ENCODE assay signal across 1 cellular context in the genomic region with DNA sequence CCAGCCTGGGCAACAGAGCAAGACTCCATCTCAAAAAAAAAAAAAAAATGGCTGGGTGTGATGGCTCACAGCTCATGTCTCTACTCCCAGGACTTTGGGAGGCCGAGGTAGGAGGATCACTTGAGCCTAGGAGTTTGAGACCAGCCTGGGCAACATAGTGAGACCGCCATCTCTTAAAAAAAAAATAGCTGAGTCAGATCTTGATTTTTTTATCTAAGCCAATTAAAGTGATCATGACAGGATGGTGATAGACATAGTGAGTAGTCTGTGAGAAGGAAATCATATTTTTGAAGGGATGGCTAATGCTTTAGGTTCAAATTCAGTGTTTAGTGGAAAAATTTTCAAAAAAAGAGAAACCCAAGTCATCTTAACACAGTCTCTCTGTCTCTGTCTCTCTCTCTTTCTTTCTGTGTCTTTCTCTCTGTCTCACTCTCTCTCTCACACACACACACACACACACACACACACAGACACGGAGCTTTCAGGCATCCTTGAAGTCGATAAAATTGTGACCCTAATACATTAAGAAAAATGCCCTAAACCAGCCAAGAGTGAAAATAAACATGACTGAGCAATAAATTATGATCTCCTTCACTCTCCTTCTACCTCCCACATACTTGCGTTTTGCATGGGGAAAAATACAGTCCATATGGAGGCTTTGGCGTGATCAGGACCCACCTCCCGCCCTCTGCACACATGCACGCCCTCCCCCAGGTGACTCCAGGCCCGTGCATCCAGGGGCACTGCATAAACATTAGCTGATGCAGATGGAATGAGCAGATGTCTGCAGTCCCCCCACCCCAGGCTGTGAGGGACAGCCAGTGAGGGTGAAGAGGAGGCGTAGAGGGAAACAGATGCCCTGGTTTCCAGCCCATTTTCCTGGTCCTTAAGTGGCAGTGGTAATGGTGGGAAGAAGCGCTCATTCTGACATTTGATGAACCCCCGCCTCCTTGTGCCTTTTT.
TF ChIP-seq lines count a peak whose summit lies in the region.

No MANE protein-coding gene starts in this region.

TF ChIP-seq in A549, 52 proteins besides CTCF, POLR2A, EP300 and RAD21:
- TF ChIP-seq, protein P1, sequence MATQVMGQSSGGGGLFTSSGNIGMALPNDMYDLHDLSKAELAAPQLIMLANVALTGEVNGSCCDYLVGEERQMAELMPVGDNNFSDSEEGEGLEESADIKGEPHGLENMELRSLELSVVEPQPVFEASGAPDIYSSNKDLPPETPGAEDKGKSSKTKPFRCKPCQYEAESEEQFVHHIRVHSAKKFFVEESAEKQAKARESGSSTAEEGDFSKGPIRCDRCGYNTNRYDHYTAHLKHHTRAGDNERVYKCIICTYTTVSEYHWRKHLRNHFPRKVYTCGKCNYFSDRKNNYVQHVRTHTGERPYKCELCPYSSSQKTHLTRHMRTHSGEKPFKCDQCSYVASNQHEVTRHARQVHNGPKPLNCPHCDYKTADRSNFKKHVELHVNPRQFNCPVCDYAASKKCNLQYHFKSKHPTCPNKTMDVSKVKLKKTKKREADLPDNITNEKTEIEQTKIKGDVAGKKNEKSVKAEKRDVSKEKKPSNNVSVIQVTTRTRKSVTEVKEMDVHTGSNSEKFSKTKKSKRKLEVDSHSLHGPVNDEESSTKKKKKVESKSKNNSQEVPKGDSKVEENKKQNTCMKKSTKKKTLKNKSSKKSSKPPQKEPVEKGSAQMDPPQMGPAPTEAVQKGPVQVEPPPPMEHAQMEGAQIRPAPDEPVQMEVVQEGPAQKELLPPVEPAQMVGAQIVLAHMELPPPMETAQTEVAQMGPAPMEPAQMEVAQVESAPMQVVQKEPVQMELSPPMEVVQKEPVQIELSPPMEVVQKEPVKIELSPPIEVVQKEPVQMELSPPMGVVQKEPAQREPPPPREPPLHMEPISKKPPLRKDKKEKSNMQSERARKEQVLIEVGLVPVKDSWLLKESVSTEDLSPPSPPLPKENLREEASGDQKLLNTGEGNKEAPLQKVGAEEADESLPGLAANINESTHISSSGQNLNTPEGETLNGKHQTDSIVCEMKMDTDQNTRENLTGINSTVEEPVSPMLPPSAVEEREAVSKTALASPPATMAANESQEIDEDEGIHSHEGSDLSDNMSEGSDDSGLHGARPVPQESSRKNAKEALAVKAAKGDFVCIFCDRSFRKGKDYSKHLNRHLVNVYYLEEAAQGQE (IDR thresholded peaks at IDR 0.05), result no peak
- no peak for TF ChIP-seq CBX8 (IDR thresholded peaks at IDR 0.05)
- peak; percentile 26 for TF ChIP-seq MAFK (IDR thresholded peaks at IDR 0.05; ENCODE audit: partially characterized antibody)
- TF ChIP-seq, protein P2, sequence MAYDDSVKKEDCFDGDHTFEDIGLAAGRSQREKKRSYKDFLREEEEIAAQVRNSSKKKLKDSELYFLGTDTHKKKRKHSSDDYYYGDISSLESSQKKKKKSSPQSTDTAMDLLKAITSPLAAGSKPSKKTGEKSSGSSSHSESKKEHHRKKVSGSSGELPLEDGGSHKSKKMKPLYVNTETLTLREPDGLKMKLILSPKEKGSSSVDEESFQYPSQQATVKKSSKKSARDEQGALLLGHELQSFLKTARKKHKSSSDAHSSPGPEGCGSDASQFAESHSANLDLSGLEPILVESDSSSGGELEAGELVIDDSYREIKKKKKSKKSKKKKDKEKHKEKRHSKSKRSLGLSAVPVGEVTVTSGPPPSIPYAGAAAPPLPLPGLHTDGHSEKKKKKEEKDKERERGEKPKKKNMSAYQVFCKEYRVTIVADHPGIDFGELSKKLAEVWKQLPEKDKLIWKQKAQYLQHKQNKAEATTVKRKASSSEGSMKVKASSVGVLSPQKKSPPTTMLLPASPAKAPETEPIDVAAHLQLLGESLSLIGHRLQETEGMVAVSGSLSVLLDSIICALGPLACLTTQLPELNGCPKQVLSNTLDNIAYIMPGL (CRISPR knock-in tag; IDR thresholded peaks at IDR 0.05; ENCODE audit: borderline replicate concordance), result no peak
